12 cellular contexts compared by ENCODE assay signal in genomic region chr7:102340599-102341368, GRCh38. TPM values are rescaled to one million over a fixed set of nuclear protein-coding genes. Genes with fewer than 3 reads are reported as not detected.
DNase-seq lines count a peak whose midpoint lies in the region; ATAC-seq, FAIRE-seq and TF ChIP-seq lines count a peak whose summit lies in the region.
"Not testable (repeated sequence)": the region's sequence is repeated elsewhere in the genome, so short reads cannot be mapped to it uniquely, and the experiment has no call there.
"Had no signal": no experiment of that assay in that cellular context is flagged by ENCODE, and none has a peak within 500 bp of the region (broad histone marks: within the 10 kb centered on the region; RNA-seq: fewer than 3 reads in every experiment).

No MANE protein-coding gene starts in this region.

- not testable (repeated sequence) for H3F3A ChIP-seq in MM.1S (ENCODE audit: insufficient read depth, low read length)

- H3K9me2 ChIP-seq in MM.1S (replicated peaks; ENCODE audit: insufficient read depth, low read length): not testable (repeated sequence)

- in situ Hi-C loops in Caki2 (cut with HindIII; ENCODE audit: low pct_unique_long_range_greater_than_20kb, low sequenced_read_pairs); HepG2 (cut with HindIII; ENCODE audit: extremely low pct_ligation_motif_present, low pct_unique_long_range_greater_than_20kb): not testable (repeated sequence)

- H3K9me3 ChIP-seq in MM.1S (replicated peaks; ENCODE audit: insufficient read depth, low read length); HepG2 (ENCODE audit: low read length); thyroid gland: not testable (repeated sequence)

- not testable (repeated sequence) for H3K36me3 Mint-ChIP-seq in activated CD4-positive, alpha-beta T cell treated with anti-CD3 and anti-CD28 coated beads, Interleukin-2, amount 10 ng/mL, durations not matched to agents 24 days and 14 days (ENCODE audit: low read depth)

- not testable (repeated sequence) for TF ChIP-seq RAD21 in HepG2 (CRISPR knock-in tag; IDR thresholded peaks at IDR 0.05)

- not testable (repeated sequence) for H3K9ac ChIP-seq in MM.1S (ENCODE audit: low read length); HepG2 (ENCODE audit: insufficient read depth, low read depth, low read length)

- H3K27me3 Mint-ChIP-seq in activated CD4-positive, alpha-beta T cell treated with anti-CD3 and anti-CD28 coated beads, Interleukin-2, amount 10 ng/mL, durations not matched to agents 24 days and 14 days: not testable (repeated sequence)

- H2AFZ ChIP-seq in MM.1S (ENCODE audit: low read length); HepG2 (ENCODE audit: low read length): not testable (repeated sequence)

- peak; percentile 68 for ATAC-seq in GM21529 (IDR thresholded peaks at IDR 0.05; ENCODE audit: unreplicated experiment)
- ATAC-seq in HepG2: peak; percentile 30; the same call in 1 of the 3 replicates

- CTCF ChIA-PET in HepG2 (lab: Yijun Ruan, JAX; ENCODE audit: low intra/inter-chr PET ratio, low total read pairs): not testable (repeated sequence)

- not testable (repeated sequence) for H3K4me3 Mint-ChIP-seq in activated CD4-positive, alpha-beta T cell treated with anti-CD3 and anti-CD28 coated beads, Interleukin-2, amount 10 ng/mL, durations not matched to agents 24 days and 14 days

- DNase-seq in Caki2 (ENCODE audit: low read depth): peak; percentile 81
- peak; percentile 55 for DNase-seq in MM.1S
- DNase-seq in RCC 7860 (ENCODE audit: low spot score): peak; percentile 59
- peak; percentile 25 for DNase-seq in activated CD4-positive, alpha-beta T cell treated with anti-CD3 and anti-CD28 coated beads, Interleukin-2, amount 10 ng/mL, durations not matched to agents 24 days and 14 days
- DNase-seq in epithelial cell of proximal tubule (ENCODE audit: low read depth): peak; percentile 85
- DNase-seq in HepG2 (ENCODE audit: low spot score): not testable (repeated sequence)
- peak; percentile 68 to 74 for DNase-seq in thyroid gland

- not testable (repeated sequence) for TF ChIP-seq EP300 in HepG2 (IDR thresholded peaks at IDR 0.05; ENCODE audit: low read depth in 2 of 2, low read length in 2 of 2); HepG2 (CRISPR knock-in tag; IDR thresholded peaks at IDR 0.05; ENCODE audit: borderline replicate concordance)

- not testable (repeated sequence) for H3K27ac Mint-ChIP-seq in activated CD4-positive, alpha-beta T cell treated with anti-CD3 and anti-CD28 coated beads, Interleukin-2, amount 10 ng/mL, durations not matched to agents 24 days and 14 days

- POLR2A ChIA-PET in HepG2 (lab: Yijun Ruan, JAX): not testable (repeated sequence)

- H3K27ac ChIP-seq in MM.1S (ENCODE audit: low read length) (peak overlapping the region; percentile 58; the same call in 1 of the 2 replicates), HepG2 (ENCODE audit: extremely low read length, insufficient read depth, low read length) (peak overlapping the region; percentile 18)
- not testable (repeated sequence) for H3K27ac ChIP-seq in thyroid gland

- not testable (repeated sequence) for TF ChIP-seq CTCF in MM.1S (IDR thresholded peaks at IDR 0.05; ENCODE audit: low read length); epithelial cell of proximal tubule (conservative IDR thresholded peaks at IDR 0.05; ENCODE audit: low read depth, low read length); HepG2 (CRISPR knock-in tag; IDR thresholded peaks at IDR 0.05); thyroid gland (IDR thresholded peaks at IDR 0.05)

- WGBS in HepG2 (ENCODE audit: low lambda C conversion rate): 3% methylated on average over 5 of the region's 7 CpGs
- 49 to 52% methylated on average over 3 to 5 of the region's 7 CpGs for WGBS in thyroid gland, 2 donors

- H3K9me3 Mint-ChIP-seq in activated CD4-positive, alpha-beta T cell treated with anti-CD3 and anti-CD28 coated beads, Interleukin-2, amount 10 ng/mL, durations not matched to agents 24 days and 14 days: not testable (repeated sequence)

- H3K4me2 ChIP-seq in MM.1S (ENCODE audit: low read depth, low read length) (peak overlapping the region; percentile 21; the same call in 1 of the 2 replicates), HepG2 (ENCODE audit: low read depth, low read length) (peak overlapping the region; percentile 55)

- H3K4me3 ChIP-seq in MM.1S (ENCODE audit: low read length); epithelial cell of proximal tubule (ENCODE audit: low read depth, low read length); HepG2 (replicated peaks in 1 of 3; ENCODE audit: insufficient read depth in 1 of 3, low read depth in 2 of 3, low read length in 3 of 3); thyroid gland (replicated peaks in 1 of 3): not testable (repeated sequence)

- BruUV-seq in HepG2 (replicated peaks; lab: Mats Ljungman, UMichigan): not testable (repeated sequence)

- H3K4me1 Mint-ChIP-seq in activated CD4-positive, alpha-beta T cell treated with anti-CD3 and anti-CD28 coated beads, Interleukin-2, amount 10 ng/mL, durations not matched to agents 24 days and 14 days: not testable (repeated sequence)

- not testable (repeated sequence) for TF ChIP-seq POLR2A in HepG2 (IDR thresholded peaks at IDR 0.05; ENCODE audit: insufficient read depth in 1 of 2, low read depth in 2 of 2, low read length in 2 of 2); thyroid gland (IDR thresholded peaks at IDR 0.05)

- not testable (repeated sequence) for H3K79me2 ChIP-seq in MM.1S (ENCODE audit: low read length); HepG2 (ENCODE audit: insufficient read depth, low read length)

- intact Hi-C loops in activated CD4-positive, alpha-beta T cell treated with anti-CD3 and anti-CD28 coated beads, Interleukin-2, amount 10 ng/mL, durations not matched to agents 24 days and 14 days (cut with micrococcal nuclease); HepG2 (cut with micrococcal nuclease; ENCODE audit: unreplicated experiment); thyroid gland (cut with DNase I): not testable (repeated sequence)

- peak; percentile 93 for FAIRE-seq in RCC 7860 (lab: Jason Lieb, UNC)
- FAIRE-seq in HepG2 (lab: Jason Lieb, UNC): not testable (repeated sequence)

- H3K36me3 ChIP-seq in MM.1S (replicated peaks; ENCODE audit: insufficient read depth, low read length); HepG2 (replicated peaks in 1 of 2; ENCODE audit: control insufficient read depth in 1 of 2, insufficient read depth in 2 of 2, low read length in 2 of 2); thyroid gland: not testable (repeated sequence)

- H4K20me1 ChIP-seq in MM.1S (ENCODE audit: insufficient read depth, low read length); HepG2 (ENCODE audit: insufficient read depth, low read length): not testable (repeated sequence)

- H3K27me3 ChIP-seq in MM.1S (replicated peaks; ENCODE audit: insufficient read depth, low read length); HepG2 (ENCODE audit: control insufficient read depth in 1 of 2, insufficient read depth in 2 of 2, low read length in 2 of 2); thyroid gland: not testable (repeated sequence)

- H3K4me1 ChIP-seq in MM.1S (ENCODE audit: low read length); HepG2 (ENCODE audit: insufficient read depth, low read length); thyroid gland: not testable (repeated sequence)

RNA-seq across cellular contexts. Expression of gene SPDYE6, which starts 15.5 kb away (rescaled TPM):
- not detected in 2 replicates for total RNA-seq in Caki2 (2014; rRNA removed; shearing (Covaris generic); ENCODE audit: low replicate concordance)
- not detected in 2 replicates for total RNA-seq in activated CD4-positive, alpha-beta T cell treated with anti-CD3 and anti-CD28 coated beads, Interleukin-2, amount 10 ng/mL, durations not matched to agents 24 days and 14 days
- total RNA-seq in epithelial cell of proximal tubule (not detected in 2 replicates), HepG2 (2016; rRNA removed; fragmentation: Illumina TruSeq; extraction: Trizol) (0.07 TPM in 1 of 2 replicates, not detected in the other), thyroid gland (not detected)
- total RNA-seq in HepG2 (2016; cell fraction: cytosol; rRNA removed; fragmentation: Illumina TruSeq; extraction: Trizol; ENCODE audit: low read depth): 0.20 TPM in 1 of 2 replicates, not detected in the other
- total RNA-seq in HepG2 (2016; cell fraction: insoluble cytoplasmic fraction; rRNA removed; fragmentation: Illumina TruSeq; extraction: Trizol): not detected in 2 replicates
- total RNA-seq in HepG2 (2016; cell fraction: membrane; rRNA removed; fragmentation: Illumina TruSeq; extraction: Trizol): 0.19 TPM in 1 of 2 replicates, not detected in the other
- not detected in 2 replicates for total RNA-seq in HepG2 (2016; cell fraction: nucleus; rRNA removed; fragmentation: Illumina TruSeq; extraction: Trizol)
- not detected in 2 replicates for polyA plus RNA-seq in HepG2 (2011; rRNA removed)
- not detected in 2 replicates for polyA plus RNA-seq in HepG2 (2011; cell fraction: cytosol; rRNA removed)
- not detected in 2 replicates for polyA plus RNA-seq in HepG2 (2011; cell fraction: nucleus; rRNA removed)
- 0.48 and 0.79 TPM in 2 replicates for polyA plus RNA-seq in HepG2 (2012)
- polyA plus RNA-seq in HepG2 (2016; cell fraction: cytosol; fragmentation: Illumina TruSeq; extraction: Trizol; ENCODE audit: low read depth): not detected in 2 replicates
- polyA plus RNA-seq in HepG2 (2016; cell fraction: insoluble cytoplasmic fraction; fragmentation: Illumina TruSeq; extraction: Trizol; ENCODE audit: low read depth): not detected in 2 replicates
- polyA plus RNA-seq in HepG2 (2016; cell fraction: membrane; fragmentation: Illumina TruSeq; extraction: Trizol; ENCODE audit: low read depth): not detected in 2 replicates
- polyA plus RNA-seq in HepG2 (2016; cell fraction: nucleus; fragmentation: Illumina TruSeq; extraction: Trizol; ENCODE audit: insufficient read depth, low read depth): not detected in 2 replicates
- not detected in 2 replicates for polyA minus RNA-seq in HepG2 (2011; rRNA and poly(A)+ RNA removed; ENCODE audit: low replicate concordance)
- polyA minus RNA-seq in HepG2 (2011; cell fraction: cytosol; rRNA and poly(A)+ RNA removed): not detected in 2 replicates
- not detected in 2 replicates for polyA minus RNA-seq in HepG2 (2011; cell fraction: nucleus; rRNA and poly(A)+ RNA removed)
- total RNA-seq: CD8-positive, alpha-beta T cell; H1; H9; HT-29 had no signal
- polyA plus RNA-seq: H1 had no signal

RNA-seq across cellular contexts. Expression of gene SH2B2, which starts 54.1 kb away (rescaled TPM):
- 7.0 and 16.5 TPM in 2 replicates for total RNA-seq in Caki2 (2014; rRNA removed; shearing (Covaris generic); ENCODE audit: low replicate concordance)
- total RNA-seq in activated CD4-positive, alpha-beta T cell treated with anti-CD3 and anti-CD28 coated beads, Interleukin-2, amount 10 ng/mL, durations not matched to agents 24 days and 14 days: 2.9 and 3.1 TPM in 2 replicates
- total RNA-seq in epithelial cell of proximal tubule: 3.8 and 13.6 TPM in 2 replicates
- 0.14 and 0.46 TPM in 2 replicates for total RNA-seq in HepG2 (2016; rRNA removed; fragmentation: Illumina TruSeq; extraction: Trizol)
- total RNA-seq in HepG2 (2016; cell fraction: cytosol; rRNA removed; fragmentation: Illumina TruSeq; extraction: Trizol; ENCODE audit: low read depth): 0.26 and 0.51 TPM in 2 replicates
- 0.45 and 0.63 TPM in 2 replicates for total RNA-seq in HepG2 (2016; cell fraction: insoluble cytoplasmic fraction; rRNA removed; fragmentation: Illumina TruSeq; extraction: Trizol)
- total RNA-seq in HepG2 (2016; cell fraction: membrane; rRNA removed; fragmentation: Illumina TruSeq; extraction: Trizol): 0.46 and 0.55 TPM in 2 replicates
- not detected in 2 replicates for total RNA-seq in HepG2 (2016; cell fraction: nucleus; rRNA removed; fragmentation: Illumina TruSeq; extraction: Trizol)
- polyA plus RNA-seq in HepG2 (2011; rRNA removed): 1.3 and 1.7 TPM in 2 replicates
- polyA plus RNA-seq in HepG2 (2011; cell fraction: cytosol; rRNA removed): 1.7 and 2.3 TPM in 2 replicates
- polyA plus RNA-seq in HepG2 (2011; cell fraction: nucleus; rRNA removed): 4.6 and 5.0 TPM in 2 replicates
- 1.0 and 1.2 TPM in 2 replicates for polyA plus RNA-seq in HepG2 (2012)
- polyA plus RNA-seq in HepG2 (2016; cell fraction: cytosol; fragmentation: Illumina TruSeq; extraction: Trizol; ENCODE audit: low read depth): 0.41 and 0.54 TPM in 2 replicates
- polyA plus RNA-seq in HepG2 (2016; cell fraction: insoluble cytoplasmic fraction; fragmentation: Illumina TruSeq; extraction: Trizol; ENCODE audit: low read depth): 0.63 and 0.64 TPM in 2 replicates
- 0.58 and 0.90 TPM in 2 replicates for polyA plus RNA-seq in HepG2 (2016; cell fraction: membrane; fragmentation: Illumina TruSeq; extraction: Trizol; ENCODE audit: low read depth)
- polyA plus RNA-seq in HepG2 (2016; cell fraction: nucleus; fragmentation: Illumina TruSeq; extraction: Trizol; ENCODE audit: insufficient read depth, low read depth): 0.46 and 1.1 TPM in 2 replicates
- 1.5 and 3.3 TPM in 2 replicates for polyA minus RNA-seq in HepG2 (2011; rRNA and poly(A)+ RNA removed; ENCODE audit: low replicate concordance)
- polyA minus RNA-seq in HepG2 (2011; cell fraction: cytosol; rRNA and poly(A)+ RNA removed): 1.3 and 2.5 TPM in 2 replicates
- polyA minus RNA-seq in HepG2 (2011; cell fraction: nucleus; rRNA and poly(A)+ RNA removed): 0.90 and 1.6 TPM in 2 replicates
- total RNA-seq in thyroid gland: 10 to 100 TPM in 3 of 4 donors, 1 to 10 TPM in 1; 7.7 to 19.3 (median 14.6) TPM

RNA-seq across cellular contexts. Expression of gene PRKRIP1, which starts 55.4 kb away (rescaled TPM):
- total RNA-seq in Caki2 (2014; rRNA removed; shearing (Covaris generic); ENCODE audit: low replicate concordance): 26.1 and 26.2 TPM in 2 replicates
- total RNA-seq in activated CD4-positive, alpha-beta T cell treated with anti-CD3 and anti-CD28 coated beads, Interleukin-2, amount 10 ng/mL, durations not matched to agents 24 days and 14 days: 26.4 and 31.7 TPM in 2 replicates
- total RNA-seq in epithelial cell of proximal tubule: 13.2 and 16.1 TPM in 2 replicates
- total RNA-seq in HepG2 (2016; rRNA removed; fragmentation: Illumina TruSeq; extraction: Trizol): 13.2 and 16.8 TPM in 2 replicates
- 6.5 and 6.6 TPM in 2 replicates for total RNA-seq in HepG2 (2016; cell fraction: cytosol; rRNA removed; fragmentation: Illumina TruSeq; extraction: Trizol; ENCODE audit: low read depth)
- total RNA-seq in HepG2 (2016; cell fraction: insoluble cytoplasmic fraction; rRNA removed; fragmentation: Illumina TruSeq; extraction: Trizol): 12.1 and 15.9 TPM in 2 replicates
- total RNA-seq in HepG2 (2016; cell fraction: membrane; rRNA removed; fragmentation: Illumina TruSeq; extraction: Trizol): 7.9 and 8.7 TPM in 2 replicates
- total RNA-seq in HepG2 (2016; cell fraction: nucleus; rRNA removed; fragmentation: Illumina TruSeq; extraction: Trizol): 11.8 and 15.0 TPM in 2 replicates
- 13.2 and 16.4 TPM in 2 replicates for polyA plus RNA-seq in HepG2 (2011; rRNA removed)
- 10.2 and 11.6 TPM in 2 replicates for polyA plus RNA-seq in HepG2 (2011; cell fraction: cytosol; rRNA removed)
- polyA plus RNA-seq in HepG2 (2011; cell fraction: nucleus; rRNA removed): 65.4 and 70.0 TPM in 2 replicates
- 14.2 and 15.7 TPM in 2 replicates for polyA plus RNA-seq in HepG2 (2012)
- polyA plus RNA-seq in HepG2 (2016; cell fraction: cytosol; fragmentation: Illumina TruSeq; extraction: Trizol; ENCODE audit: low read depth): 4.3 and 5.8 TPM in 2 replicates
- polyA plus RNA-seq in HepG2 (2016; cell fraction: insoluble cytoplasmic fraction; fragmentation: Illumina TruSeq; extraction: Trizol; ENCODE audit: low read depth): 15.0 TPM in 2 replicates
- polyA plus RNA-seq in HepG2 (2016; cell fraction: membrane; fragmentation: Illumina TruSeq; extraction: Trizol; ENCODE audit: low read depth): 6.4 and 7.8 TPM in 2 replicates
- polyA plus RNA-seq in HepG2 (2016; cell fraction: nucleus; fragmentation: Illumina TruSeq; extraction: Trizol; ENCODE audit: insufficient read depth, low read depth): 40.8 and 41.7 TPM in 2 replicates
- polyA minus RNA-seq in HepG2 (2011; rRNA and poly(A)+ RNA removed; ENCODE audit: low replicate concordance): 6.2 and 6.6 TPM in 2 replicates
- 3.4 and 4.0 TPM in 2 replicates for polyA minus RNA-seq in HepG2 (2011; cell fraction: cytosol; rRNA and poly(A)+ RNA removed)
- 14.5 and 17.1 TPM in 2 replicates for polyA minus RNA-seq in HepG2 (2011; cell fraction: nucleus; rRNA and poly(A)+ RNA removed)
- total RNA-seq in thyroid gland: 10 to 100 TPM; 31.8 to 43.7 (median 37.7) TPM
